In genomic region chr14:69696633-69697557, GRCh38 we compare ENCODE assay signal across 9 cellular contexts.
A peak's percentile ranks its signal among the peaks of the same experiment; 100 is the strongest.
DNase-seq lines count a peak whose midpoint lies in the region; ATAC-seq, FAIRE-seq and TF ChIP-seq lines count a peak whose summit lies in the region.
"Had no signal": no experiment of that assay in that cellular context is flagged by ENCODE, and none has a peak within 500 bp of the region (broad histone marks: within the 10 kb centered on the region; RNA-seq: fewer than 3 reads in every experiment).

No MANE protein-coding gene starts in this region.

- H4K8ac ChIP-seq in H9 (replicated peaks; ENCODE audit: insufficient read length, low read depth, low read length) (no peak overlapping the region), mesenchymal stem cell (ENCODE audit: low read length) (no peak overlapping the region)

- no peak overlapping the region for H3K18ac ChIP-seq in H9 (ENCODE audit: insufficient read length, low read depth, low read length)
- no peak overlapping the region for H3K18ac ChIP-seq in mesenchymal stem cell (ENCODE audit: low read depth in 1 of 2, low read length in 2 of 2)

- H3K23me2 ChIP-seq in H9 (ENCODE audit: insufficient read length, low read depth, low read length, poor library complexity, severe bottlenecking) = no peaks in the 10 kb centered on the region

- H3K27me3 ChIP-seq in A673 (replicated peaks; ENCODE audit: insufficient read depth, low read depth, low read length, poor library complexity) (no peaks in the 10 kb centered on the region), H9 (ENCODE audit: insufficient read depth, low read length) (no peaks in the 10 kb centered on the region), mesenchymal stem cell (ENCODE audit: control insufficient read depth in 1 of 2, insufficient read depth in 1 of 2, low read length in 2 of 2) (no peaks in the 10 kb centered on the region)

- H4K20me1 ChIP-seq in H9 (ENCODE audit: control insufficient read depth, insufficient read depth, insufficient read length) = no peaks in the 10 kb centered on the region

- H3K4me3 ChIP-seq in A673 (ENCODE audit: low read depth, low read length, poor library complexity, severe bottlenecking) (no peak overlapping the region), mesenchymal stem cell (ENCODE audit: insufficient read depth in 1 of 2, low read depth in 1 of 2, low read length in 2 of 2) (no peak overlapping the region), kidney (ENCODE audit: low read length in 2 of 2) (no peak overlapping the region)

- H2AK5ac ChIP-seq in H9 (ENCODE audit: insufficient read length, low read length) = no peak overlapping the region
- H2AK5ac ChIP-seq in mesenchymal stem cell (ENCODE audit: low read length, severe bottlenecking) = no peak overlapping the region

- TSS peak; percentile 98 for BruUV-seq in A673 (replicated peaks; lab: Mats Ljungman, UMichigan)

- no peak overlapping the region for H3T11ph ChIP-seq in H9 (ENCODE audit: low read length)

- no peak overlapping the region for H4K91ac ChIP-seq in H9 (ENCODE audit: insufficient read length, low read depth, low read length)
- no peak overlapping the region for H4K91ac ChIP-seq in mesenchymal stem cell (ENCODE audit: low read length)

- H2BK20ac ChIP-seq in H9 (ENCODE audit: low read depth, low read length, poor library complexity, severe bottlenecking) = no peak overlapping the region

- H2AFZ ChIP-seq in H9 (ENCODE audit: low read length) (no peak overlapping the region), mesenchymal stem cell (ENCODE audit: low read depth, low read length) (no peak overlapping the region)

- H3K4me2 ChIP-seq in H9 (ENCODE audit: insufficient read depth, insufficient read length, low read length) (no peak overlapping the region), mesenchymal stem cell (ENCODE audit: low read length, poor library complexity, severe bottlenecking) (no peak overlapping the region)

- no peaks in the 10 kb centered on the region for H3K27me3 Mint-ChIP-seq in H9 (ENCODE audit: low read depth)
- no peaks in the 10 kb centered on the region for H3K27me3 Mint-ChIP-seq in activated CD8-positive, alpha-beta T cell treated with anti-CD3 and anti-CD28 coated beads for 36 hours

- no peaks in the 10 kb centered on the region for H3K9me3 Mint-ChIP-seq in H9
- H3K9me3 Mint-ChIP-seq in activated CD8-positive, alpha-beta T cell treated with anti-CD3 and anti-CD28 coated beads for 36 hours = no peaks in the 10 kb centered on the region

- POLR2A ChIA-PET in A673 (lab: Charles Lee; ENCODE audit: low non-redundant PET) = no interaction called here
- POLR2A ChIA-PET in activated CD8-positive, alpha-beta T cell treated with anti-CD3 and anti-CD28 coated beads for 36 hours (lab: Charles Lee) = no interaction called here

- peaks cover 43% of the 10 kb centered on the region for H3K4me1 ChIP-seq in A673 (ENCODE audit: insufficient read depth, low read length, poor library complexity, severe bottlenecking)
- peaks cover 12% of the 10 kb centered on the region; the same call in 1 of the 2 replicates for H3K4me1 ChIP-seq in H9 (ENCODE audit: insufficient read depth, low read length)
- H3K4me1 ChIP-seq in mesenchymal stem cell (ENCODE audit: control insufficient read depth, insufficient read depth, low read depth, low read length) = peaks cover 10% of the 10 kb centered on the region
- peaks cover 52 to 74% of the 10 kb centered on the region in 2 donors for H3K4me1 ChIP-seq in kidney (ENCODE audit: control insufficient read depth in 1 of 2, insufficient read depth in 1 of 2, low read depth in 1 of 2, low read length in 2 of 2)

- H2BK15ac ChIP-seq in H9 (ENCODE audit: low read depth, low read length) (no peak overlapping the region; the same call in 1 of the 2 replicates), mesenchymal stem cell (ENCODE audit: low read depth, poor library complexity, severe bottlenecking) (no peak overlapping the region)

- TF ChIP-seq CTCF in A673 (conservative IDR thresholded peaks at IDR 0.05; ENCODE audit: low read depth, low read length) (no peak), H9 (conservative IDR thresholded peaks at IDR 0.05) (no peak), kidney (IDR thresholded peaks at IDR 0.05; ENCODE audit: borderline replicate concordance, extremely low read depth, insufficient read depth) (no peak)
- no peak for TF ChIP-seq CTCF in activated CD8-positive, alpha-beta T cell treated with anti-CD3 and anti-CD28 coated beads for 36 hours (IDR thresholded peaks at IDR 0.05)

- no peaks in the 10 kb centered on the region for H3K36me3 ChIP-seq in A673 (ENCODE audit: insufficient read depth, low read length, poor library complexity, severe bottlenecking)
- no peaks in the 10 kb centered on the region for H3K36me3 ChIP-seq in mesenchymal stem cell (ENCODE audit: control insufficient read depth in 1 of 2, insufficient read depth in 2 of 2, low read depth in 1 of 2, low read length in 2 of 2)
- no peaks in the 10 kb centered on the region for H3K36me3 ChIP-seq in kidney (ENCODE audit: control insufficient read depth in 1 of 2, insufficient read depth in 2 of 2, low read length in 2 of 2)

- intact Hi-C loops in A673 (cut with micrococcal nuclease; ENCODE audit: unreplicated experiment) = no loop called here
- intact Hi-C loops in activated CD8-positive, alpha-beta T cell treated with anti-CD3 and anti-CD28 coated beads for 36 hours (cut with micrococcal nuclease) = no loop called here
- intact Hi-C loops in kidney (cut with DNase I) = no loop called here

- H3K79me1 ChIP-seq in H9 (ENCODE audit: insufficient read depth, low read depth, low read length, poor library complexity, severe bottlenecking) (no peaks in the 10 kb centered on the region), mesenchymal stem cell (replicated peaks; ENCODE audit: low read length, poor library complexity, severe bottlenecking) (peaks cover 46% of the 10 kb centered on the region)

- H2BK120ac ChIP-seq in H9 (ENCODE audit: low read depth, low read length, poor library complexity, severe bottlenecking) (no peak overlapping the region), mesenchymal stem cell (ENCODE audit: low read depth, low read length) (no peak overlapping the region)

- 0 out of 2 replicates have a peak, but pooled peaks cover 2% of the 10 kb centered on the region for H3K79me2 ChIP-seq in H9 (ENCODE audit: insufficient read depth, low read length)

- H3K23ac ChIP-seq in H9 (ENCODE audit: insufficient read length, low read depth, low read length) (no peak overlapping the region), mesenchymal stem cell (ENCODE audit: low read length in 2 of 2) (no peak overlapping the region)

- no peak overlapping the region for H3K14ac ChIP-seq in H9 (ENCODE audit: insufficient read depth, low read length)
- H3K14ac ChIP-seq in mesenchymal stem cell (ENCODE audit: low read length in 2 of 2) = no peak overlapping the region

- peaks cover 75 to 81% of the 10 kb centered on the region in 2 experiments for H3K4me1 Mint-ChIP-seq in H9
- H3K4me1 Mint-ChIP-seq in activated CD8-positive, alpha-beta T cell treated with anti-CD3 and anti-CD28 coated beads for 36 hours (ENCODE audit: low read depth) = peaks cover 81% of the 10 kb centered on the region

- H4K5ac ChIP-seq in H9 (ENCODE audit: insufficient read length, low read depth, low read length) = no peak overlapping the region

- peak; percentile 90 for ATAC-seq in activated CD8-positive, alpha-beta T cell treated with anti-CD3 and anti-CD28 coated beads for 36 hours
- ATAC-seq in HG03520 (IDR thresholded peaks at IDR 0.05; ENCODE audit: unreplicated experiment) = no peak
- no peak for ATAC-seq in HG03378 (IDR thresholded peaks at IDR 0.05; ENCODE audit: unreplicated experiment)

- H2BK5ac ChIP-seq in H9 (ENCODE audit: insufficient read length, low read length) = no peak overlapping the region
- no peak overlapping the region for H2BK5ac ChIP-seq in mesenchymal stem cell (ENCODE audit: low read depth, low read length, poor library complexity, severe bottlenecking)

- H2BK12ac ChIP-seq in H9 (ENCODE audit: insufficient read length, low read depth, low read length) (no peak overlapping the region), mesenchymal stem cell (ENCODE audit: low read length in 2 of 2) (peak overlapping the region in 1 of 2 experiments; percentile 57)

- H3K27ac Mint-ChIP-seq in H9 = peak overlapping the region in 2 of 3 experiments; percentile 48 to 62; a peak in 3 of 7 replicates
- peak overlapping the region; percentile 33 for H3K27ac Mint-ChIP-seq in activated CD8-positive, alpha-beta T cell treated with anti-CD3 and anti-CD28 coated beads for 36 hours

- H3K9me3 ChIP-seq in A673 (ENCODE audit: low read depth, low read length, poor library complexity, severe bottlenecking) (no peaks in the 10 kb centered on the region), H9 (ENCODE audit: control insufficient read depth, low read depth, low read length) (no peaks in the 10 kb centered on the region), mesenchymal stem cell (ENCODE audit: control insufficient read depth, low read length) (no peaks in the 10 kb centered on the region), kidney (ENCODE audit: control insufficient read depth in 1 of 2, low read length in 2 of 2) (no peaks in the 10 kb centered on the region)

- peak; percentile 28 for DNase-seq in A673 (ENCODE audit: low spot score)
- no peak for DNase-seq in H9
- DNase-seq in activated CD8-positive, alpha-beta T cell treated with anti-CD3 and anti-CD28 coated beads for 36 hours = peak; percentile 61
- DNase-seq in mesenchymal stem cell = peak; percentile 38
- DNase-seq in kidney = no peak
- no peak for DNase-seq in GM19240 (ENCODE audit: insufficient read length, low spot score)
- DNase-seq: stimulated activated CD8-positive, alpha-beta memory T cell treated with anti-CD3 and anti-CD28 coated beads, Interleukin-4, amount 100 ng/mL, for 48 hours had no signal

- peak overlapping the region; percentile 15 for H3K27ac ChIP-seq in A673 (ENCODE audit: low read depth, low read length, poor library complexity, severe bottlenecking)
- no peak overlapping the region for H3K27ac ChIP-seq in H9 (ENCODE audit: insufficient read length, low read depth, low read length)
- H3K27ac ChIP-seq in mesenchymal stem cell (ENCODE audit: low read length, poor library complexity, severe bottlenecking) = no peak overlapping the region
- H3K27ac ChIP-seq in kidney (ENCODE audit: low read depth in 2 of 2, low read length in 2 of 2) = peak overlapping the region in 1 of 2 donors; percentile 33

- H3K4ac ChIP-seq in H9 (ENCODE audit: low read depth, low read length) (no peak overlapping the region), mesenchymal stem cell (ENCODE audit: low read depth in 1 of 2, low read length in 2 of 2) (no peak overlapping the region)

- CTCF ChIA-PET in A673 (lab: Charles Lee) = no interaction called here
- CTCF ChIA-PET in activated CD8-positive, alpha-beta T cell treated with anti-CD3 and anti-CD28 coated beads for 36 hours (lab: Charles Lee) = interaction anchor here (1.7 kb wide), 1 partner anchor 92 kb away, joined by 6 read pairs; no protein-coding TSS in a partner anchor

- H3K36me3 Mint-ChIP-seq in H9 (ENCODE audit: insufficient read depth in 1 of 3, low read depth in 3 of 3) = no peaks in the 10 kb centered on the region
- peaks cover 15% of the 10 kb centered on the region for H3K36me3 Mint-ChIP-seq in activated CD8-positive, alpha-beta T cell treated with anti-CD3 and anti-CD28 coated beads for 36 hours (ENCODE audit: low read depth)

- no peak overlapping the region for H3K56ac ChIP-seq in H9 (ENCODE audit: insufficient read length, low read depth, low read length)

- H3K9ac ChIP-seq in H9 (ENCODE audit: extremely low read depth, insufficient read length, low read length) (no peak overlapping the region), mesenchymal stem cell (ENCODE audit: low read length) (no peak overlapping the region), kidney (ENCODE audit: low read length in 2 of 2) (no peak overlapping the region)

- WGBS in H9 (ENCODE audit: extremely low coverage, insufficient read length, low lambda C conversion rate) = no CpG with 5 or more reads among the region's 8 CpGs
- WGBS in mesenchymal stem cell = 91% methylated on average over 5 of the region's 8 CpGs

- H3K4me3 Mint-ChIP-seq in H9 = no peak overlapping the region
- H3K4me3 Mint-ChIP-seq in activated CD8-positive, alpha-beta T cell treated with anti-CD3 and anti-CD28 coated beads for 36 hours = no peak overlapping the region

- no peak for FAIRE-seq in kidney (lab: Jason Lieb, UNC)

Comparison
In these comparisons a context has a peak if more than half of its experiments do, and no peak if none do; other contexts are left out.
1. DNase-seq: peak in A673 (single experiment), activated CD8-positive, alpha-beta T cell treated with anti-CD3 and anti-CD28 coated beads for 36 hours (single experiment) and mesenchymal stem cell (single experiment); none in H9 (single experiment), kidney (single experiment) and GM19240 (single experiment).